Comparison of ENCODE assay signal across 23 cellular contexts in genomic region chr20:61519488-61519887, GRCh38.
DNase-seq lines count a peak whose midpoint lies in the region; ATAC-seq and TF ChIP-seq lines count a peak whose summit lies in the region.
"Had no signal": no experiment of that assay in that cellular context is flagged by ENCODE, and none has a peak within 500 bp of the region (broad histone marks: within the 10 kb centered on the region; RNA-seq: fewer than 3 reads in every experiment).

No MANE protein-coding gene starts in this region.

- no TSS peak for BruUV-seq in Caco-2 (replicated peaks; lab: Mats Ljungman, UMichigan)

- POLR2A ChIA-PET in Caco-2 (lab: Charles Lee), result no interaction called here

- H3K9me3 Mint-ChIP-seq in Caco-2 (ENCODE audit: unreplicated experiment), result peaks cover 11% of the 10 kb centered on the region
- no peaks in the 10 kb centered on the region for H3K9me3 Mint-ChIP-seq in activated naive CD4-positive, alpha-beta T cell treated with anti-CD3 and anti-CD28 coated beads for 36 hours

- H3K27me3 ChIP-seq in RWPE2 (ENCODE audit: insufficient read depth, poor library complexity, severe bottlenecking) (no peaks in the 10 kb centered on the region), upper lobe of right lung (no peaks in the 10 kb centered on the region), Caco-2 (replicated peaks; ENCODE audit: control insufficient read depth, insufficient read depth, low read length) (no peaks in the 10 kb centered on the region; the same call in 1 of the 2 replicates)
- H3K27me3 ChIP-seq: BE2C, BLaER1 had no signal

- H3K27ac Mint-ChIP-seq in Caco-2 (ENCODE audit: unreplicated experiment), result no peak overlapping the region
- no peak overlapping the region for H3K27ac Mint-ChIP-seq in activated naive CD4-positive, alpha-beta T cell treated with anti-CD3 and anti-CD28 coated beads for 36 hours
- H3K27ac Mint-ChIP-seq: CD14-positive monocyte; CD4-positive, alpha-beta memory T cell; CD4-positive, CD25-positive, alpha-beta regulatory T cell; CD8-positive, alpha-beta memory T cell had no signal

- ATAC-seq in RWPE2 (ENCODE audit: low read depth) (no peak), upper lobe of right lung (no peak)
- ATAC-seq: GM12878 had no signal

- intact Hi-C loops in posterior vena cava (cut with DNase I), result no loop called here
- intact Hi-C loops in upper lobe of right lung (cut with DNase I), result no loop called here
- intact Hi-C loops in Caco-2 (cut with micrococcal nuclease; ENCODE audit: unreplicated experiment), result no loop called here
- intact Hi-C loops in activated naive CD4-positive, alpha-beta T cell treated with anti-CD3 and anti-CD28 coated beads for 36 hours (cut with micrococcal nuclease), result no loop called here

- H3K4me1 ChIP-seq in RWPE2 (ENCODE audit: insufficient read depth, poor library complexity, severe bottlenecking) (no peaks in the 10 kb centered on the region), upper lobe of right lung (no peaks in the 10 kb centered on the region), Caco-2 (no peaks in the 10 kb centered on the region)
- H3K4me1 ChIP-seq: BE2C had no signal

- H3K27ac ChIP-seq in RWPE2 (ENCODE audit: poor library complexity, severe bottlenecking) (no peak overlapping the region), upper lobe of right lung (no peak overlapping the region)
- H3K27ac ChIP-seq: BLaER1 had no signal

- CTCF ChIA-PET in Caco-2 (lab: Charles Lee), result no interaction called here
- CTCF ChIA-PET in activated naive CD4-positive, alpha-beta T cell treated with anti-CD3 and anti-CD28 coated beads for 36 hours (lab: Charles Lee), result no interaction called here

- H3K4me3 Mint-ChIP-seq in Caco-2 (ENCODE audit: unreplicated experiment), result no peak overlapping the region
- H3K4me3 Mint-ChIP-seq in activated naive CD4-positive, alpha-beta T cell treated with anti-CD3 and anti-CD28 coated beads for 36 hours, result no peak overlapping the region
- H3K4me3 Mint-ChIP-seq: CD14-positive monocyte; CD4-positive, alpha-beta memory T cell; CD4-positive, CD25-positive, alpha-beta regulatory T cell; CD8-positive, alpha-beta memory T cell had no signal

- no peaks in the 10 kb centered on the region for H3K36me3 Mint-ChIP-seq in Caco-2 (ENCODE audit: insufficient read depth, unreplicated experiment)
- H3K36me3 Mint-ChIP-seq in activated naive CD4-positive, alpha-beta T cell treated with anti-CD3 and anti-CD28 coated beads for 36 hours (ENCODE audit: low read depth), result no peaks in the 10 kb centered on the region
- H3K36me3 Mint-ChIP-seq: CD14-positive monocyte; CD4-positive, alpha-beta memory T cell; CD4-positive, CD25-positive, alpha-beta regulatory T cell; CD8-positive, alpha-beta memory T cell had no signal

- no peaks in the 10 kb centered on the region for H3K4me1 Mint-ChIP-seq in Caco-2 (ENCODE audit: low read depth, unreplicated experiment)
- H3K4me1 Mint-ChIP-seq in activated naive CD4-positive, alpha-beta T cell treated with anti-CD3 and anti-CD28 coated beads for 36 hours (ENCODE audit: low read depth), result no peaks in the 10 kb centered on the region
- H3K4me1 Mint-ChIP-seq: CD14-positive monocyte; CD4-positive, alpha-beta memory T cell; CD4-positive, CD25-positive, alpha-beta regulatory T cell; CD8-positive, alpha-beta memory T cell had no signal

- H3K9me3 ChIP-seq in RWPE2 (ENCODE audit: severe bottlenecking), result no peaks in the 10 kb centered on the region
- no peaks in the 10 kb centered on the region for H3K9me3 ChIP-seq in upper lobe of right lung
- peaks cover 5% of the 10 kb centered on the region; the same call in 1 of the 2 replicates for H3K9me3 ChIP-seq in Caco-2
- H3K9me3 ChIP-seq: BE2C, BLaER1 had no signal

- DNase-seq in RWPE2 (ENCODE audit: low spot score), result peak; percentile 74
- DNase-seq in posterior vena cava (ENCODE audit: low spot score), result peak; percentile 58
- DNase-seq in upper lobe of right lung, result peak; percentile 40
- no peak for DNase-seq in NCI-H510A treated with DMSO at 0.1 percent for 48 hours (lab: John Stamatoyannopoulos, UW)
- DNase-seq in Caco-2, result no peak
- DNase-seq in activated naive CD4-positive, alpha-beta T cell treated with anti-CD3 and anti-CD28 coated beads for 36 hours, result no peak
- DNase-seq: 8988T; ACHN; BE2C; C1 segment of cervical spinal cord; CD4-positive, alpha-beta memory T cell; CD4-positive, CD25-positive, alpha-beta regulatory T cell; CD8-positive, alpha-beta memory T cell; DMS 273 treated with DMSO at 0.1 percent for 48 hours; DMS153; DMS53; DMS79; DND-41; EL; GDM1 had no signal

- peaks cover 34% of the 10 kb centered on the region for H3K27me3 Mint-ChIP-seq in Caco-2 (ENCODE audit: insufficient read depth, unreplicated experiment)
- no peaks in the 10 kb centered on the region for H3K27me3 Mint-ChIP-seq in activated naive CD4-positive, alpha-beta T cell treated with anti-CD3 and anti-CD28 coated beads for 36 hours (ENCODE audit: low read depth)
- H3K27me3 Mint-ChIP-seq: CD4-positive, CD25-positive, alpha-beta regulatory T cell had no signal

- H3K36me3 ChIP-seq in RWPE2 (ENCODE audit: low read depth) (no peaks in the 10 kb centered on the region), upper lobe of right lung (no peaks in the 10 kb centered on the region), Caco-2 (ENCODE audit: control insufficient read depth, insufficient read depth, low read length) (no peaks in the 10 kb centered on the region)
- H3K36me3 ChIP-seq: BE2C, BLaER1 had no signal

- H3K4me3 ChIP-seq in RWPE2 (ENCODE audit: severe bottlenecking) (no peak overlapping the region), upper lobe of right lung (no peak overlapping the region), Caco-2 (ENCODE audit: low read depth, low read length) (no peak overlapping the region)
- H3K4me3 ChIP-seq: BLaER1, GM12878 had no signal

- no peak for TF ChIP-seq CTCF in RWPE2 (IDR thresholded peaks at IDR 0.05; ENCODE audit: poor library complexity, severe bottlenecking)
- TF ChIP-seq CTCF in upper lobe of right lung (IDR thresholded peaks at IDR 0.05), result no peak
- TF ChIP-seq CTCF in Caco-2 (IDR thresholded peaks at IDR 0.05; ENCODE audit: insufficient read depth in 1 of 2, low read depth in 1 of 2, low read length in 1 of 2, severe bottlenecking in 1 of 2, unreplicated experiment in 1 of 2), result no peak

Comparison
In these comparisons a context has a peak if more than half of its experiments do, and no peak if none do; other contexts are left out.
1. DNase-seq: peak in RWPE2 (single experiment), posterior vena cava (single experiment) and upper lobe of right lung (single experiment); none in NCI-H510A treated with DMSO at 0.1 percent for 48 hours (single experiment), Caco-2 (0 of 2) and activated naive CD4-positive, alpha-beta T cell treated with anti-CD3 and anti-CD28 coated beads for 36 hours (single experiment).